In the genomic region with DNA sequence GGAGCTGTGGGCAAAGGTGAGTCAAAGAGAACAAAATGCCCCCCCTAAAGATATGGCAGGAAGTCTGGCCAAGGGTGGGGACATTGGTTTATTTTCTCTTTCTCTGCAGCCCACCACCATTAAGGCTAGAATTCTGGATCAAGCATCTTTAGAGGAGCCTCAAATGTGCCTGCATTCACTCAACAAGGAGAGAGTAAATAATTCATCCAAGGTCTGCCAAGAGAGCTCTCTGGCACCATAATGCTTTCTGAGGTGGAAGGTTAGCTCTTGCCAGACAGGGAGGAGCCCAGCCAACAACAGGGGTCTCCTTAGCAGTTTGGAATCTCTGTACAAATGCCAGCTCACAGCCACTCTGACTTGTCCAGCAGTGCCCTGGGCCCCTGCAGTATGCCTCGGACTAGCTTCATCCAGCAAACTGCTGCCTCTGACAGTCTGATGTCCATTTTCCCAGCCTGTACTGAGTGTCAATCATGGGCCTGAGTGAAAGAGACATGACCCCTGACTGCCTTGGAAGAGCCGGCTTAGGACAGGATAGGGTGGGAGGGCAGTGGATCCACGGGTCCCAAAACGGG, we compare ENCODE assay signal across 2 cellular contexts.
TF ChIP-seq lines count a peak whose summit lies in the region.

No MANE protein-coding gene starts in this region.

TF ChIP-seq in SK-N-SH, 30 proteins besides CTCF, POLR2A, EP300 and RAD21 (continued from another document):
- TF ChIP-seq IRF3 (IDR thresholded peaks at IDR 0.05; ENCODE audit: low read depth, low read length) (no peak), GATA2 (CRISPR knock-in tag; IDR thresholded peaks at IDR 0.05) (no peak)
- TF ChIP-seq, protein P1, sequence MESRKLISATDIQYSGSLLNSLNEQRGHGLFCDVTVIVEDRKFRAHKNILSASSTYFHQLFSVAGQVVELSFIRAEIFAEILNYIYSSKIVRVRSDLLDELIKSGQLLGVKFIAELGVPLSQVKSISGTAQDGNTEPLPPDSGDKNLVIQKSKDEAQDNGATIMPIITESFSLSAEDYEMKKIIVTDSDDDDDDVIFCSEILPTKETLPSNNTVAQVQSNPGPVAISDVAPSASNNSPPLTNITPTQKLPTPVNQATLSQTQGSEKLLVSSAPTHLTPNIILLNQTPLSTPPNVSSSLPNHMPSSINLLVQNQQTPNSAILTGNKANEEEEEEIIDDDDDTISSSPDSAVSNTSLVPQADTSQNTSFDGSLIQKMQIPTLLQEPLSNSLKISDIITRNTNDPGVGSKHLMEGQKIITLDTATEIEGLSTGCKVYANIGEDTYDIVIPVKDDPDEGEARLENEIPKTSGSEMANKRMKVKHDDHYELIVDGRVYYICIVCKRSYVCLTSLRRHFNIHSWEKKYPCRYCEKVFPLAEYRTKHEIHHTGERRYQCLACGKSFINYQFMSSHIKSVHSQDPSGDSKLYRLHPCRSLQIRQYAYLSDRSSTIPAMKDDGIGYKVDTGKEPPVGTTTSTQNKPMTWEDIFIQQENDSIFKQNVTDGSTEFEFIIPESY (IDR thresholded peaks at IDR 0.05; ENCODE audit: borderline replicate concordance, low read depth) = no peak

TF ChIP-seq in SK-N-SH treated with all-trans-retinoic acid at 6 μM for 48 hours, 23 proteins besides CTCF, POLR2A, EP300 and RAD21 (continued from another document):
- TF ChIP-seq BACH2 (CRISPR knock-in tag; IDR thresholded peaks at IDR 0.05; ENCODE audit: borderline replicate concordance) = no peak
